ENCODE assay signal across 24 cellular contexts in the genomic region with DNA sequence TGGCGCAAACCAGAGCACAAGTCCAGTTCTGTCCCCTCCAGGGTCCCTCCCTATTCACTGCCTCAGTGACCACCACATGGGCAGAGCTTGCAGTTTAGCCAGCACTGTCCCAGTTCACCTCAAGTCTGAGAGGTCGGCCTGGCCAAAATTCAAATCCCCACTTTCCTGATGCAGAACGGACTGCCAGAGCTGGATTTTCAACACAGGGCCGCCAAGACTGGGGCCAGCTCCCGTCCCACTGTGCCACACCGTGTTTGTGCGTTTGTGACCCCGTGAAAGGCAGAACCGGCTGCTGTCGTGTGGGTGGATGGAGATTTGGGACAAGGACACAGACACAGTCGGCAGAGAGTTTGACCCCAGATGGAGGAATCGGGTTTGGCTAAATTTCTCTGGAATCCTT.
"Had no signal": no experiment of that assay in that cellular context is flagged by ENCODE, and none has a peak within 500 bp of the region (broad histone marks: within the 10 kb centered on the region; RNA-seq: fewer than 3 reads in every experiment).

No MANE protein-coding gene starts in this region.

- H3K4me3 ChIP-seq: MG63, SJSA1, SK-N-MC had no signal

- ATAC-seq: HepG2 had no signal

- H3K36me3 ChIP-seq: MG63, SJSA1 had no signal

- H3K9me3 ChIP-seq: MG63, SJSA1 had no signal

- H3K27ac ChIP-seq: SJSA1, SK-N-MC had no signal

- DNase-seq: IMR-90, Karpas-422, KG1, MG63, NCI-H1092, NCI-H1105 treated with DMSO at 0.1 percent for 48 hours, NCI-H1417 treated with DMSO at 0.1 percent for 48 hours, NCI-H146, NCI-H1694 treated with DMSO at 0.1 percent for 48 hours, NCI-H1930, NCI-H2081, NCI-H2107, NCI-H226, NCI-H446, NCI-H510A, NCI-H524 treated with DMSO at 0.1 percent for 48 hours, NCI-H69, NCI-H774, Right ventricle myocardium superior, RPMI8226, SIG-M5 had no signal

- H3K27me3 ChIP-seq: MG63, SJSA1 had no signal

- H3K4me1 ChIP-seq: SJSA1 had no signal
